Comparison of ENCODE assay signal across 21 cellular contexts in the genomic region with DNA sequence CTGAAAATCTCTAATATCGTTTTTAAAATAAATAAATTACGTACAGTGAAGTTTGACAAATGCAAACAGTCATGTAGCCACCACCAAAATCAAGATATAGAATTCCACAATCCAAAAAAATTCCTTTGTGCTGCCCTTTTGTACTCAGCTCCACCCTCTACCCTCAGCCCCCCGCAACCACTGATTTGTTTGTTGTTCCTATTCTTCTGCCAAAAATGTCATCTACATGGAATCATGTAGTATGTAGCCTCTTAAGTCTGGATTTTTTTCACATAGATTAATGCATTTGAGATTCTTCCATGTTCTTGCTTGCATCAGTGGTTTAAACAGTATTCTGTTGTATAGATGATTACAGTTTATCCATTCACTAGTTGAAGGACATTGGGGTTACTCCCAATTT. TPM values are rescaled to one million over a fixed set of nuclear protein-coding genes. Genes with fewer than 3 reads are reported as not detected.
A peak's percentile ranks its signal among the peaks of the same experiment; 100 is the strongest.
DNase-seq lines count a peak whose midpoint lies in the region; ATAC-seq and TF ChIP-seq lines count a peak whose summit lies in the region.
"Had no signal": no experiment of that assay in that cellular context is flagged by ENCODE, and none has a peak within 500 bp of the region (broad histone marks: within the 10 kb centered on the region; RNA-seq: fewer than 3 reads in every experiment).

No MANE protein-coding gene starts in this region.

- no peaks in the 10 kb centered on the region for H3K36me3 Mint-ChIP-seq in CD8-positive, alpha-beta T cell

- H3K4me1 Mint-ChIP-seq in CD8-positive, alpha-beta T cell (ENCODE audit: low read depth), result no peaks in the 10 kb centered on the region

- POLR2A ChIA-PET in CD8-positive, alpha-beta T cell (lab: Charles Lee), result no interaction called here

- ATAC-seq in right lobe of liver (peak; percentile 68 to 84 (median 76)), HG03342 (IDR thresholded peaks at IDR 0.05; ENCODE audit: unreplicated experiment) (no peak)
- ATAC-seq in CD8-positive, alpha-beta T cell, result no peak
- ATAC-seq: K562, PC-3 had no signal

- no peaks in the 10 kb centered on the region for H3K27me3 Mint-ChIP-seq in CD8-positive, alpha-beta T cell (ENCODE audit: low read depth)

- DNase-seq in HCEC 1CT, result peak; percentile 17
- DNase-seq in NCI-H69 (lab: John Stamatoyannopoulos, UW), result peak; percentile 26
- peak; percentile 62 for DNase-seq in esophagus muscularis mucosa (ENCODE audit: extremely low spot score)
- DNase-seq in right lobe of liver, result peak in 2 of 3 donors; percentile 62 to 79
- DNase-seq in CD8-positive, alpha-beta T cell, result no peak
- DNase-seq in NCI-H1436 (lab: John Stamatoyannopoulos, UW), result no peak
- DNase-seq in NCI-H510A (lab: John Stamatoyannopoulos, UW), result no peak
- DNase-seq: BE2C, Calu3, DMS79 treated with DMSO at 0.1 percent for 48 hours, GF-D8, Kasumi-1, MV-4-11, NCI-H1105, NCI-H2029, NCI-H446 treated with DMSO at 0.1 percent for 48 hours, PC-3, SK-N-SH had no signal

- H3K9me3 ChIP-seq in esophagus muscularis mucosa (no peaks in the 10 kb centered on the region), right lobe of liver (no peaks in the 10 kb centered on the region)
- no peaks in the 10 kb centered on the region for H3K9me3 ChIP-seq in CD8-positive, alpha-beta T cell (ENCODE audit: low read length)
- H3K9me3 ChIP-seq: BE2C, SK-N-SH had no signal

- H3K4me3 ChIP-seq in esophagus muscularis mucosa, result no peak overlapping the region
- peak overlapping the region in 1 of 3 donors; percentile 13 for H3K4me3 ChIP-seq in right lobe of liver
- no peak overlapping the region for H3K4me3 ChIP-seq in CD8-positive, alpha-beta T cell (ENCODE audit: low read depth, low read length)
- H3K4me3 ChIP-seq: K562 had no signal

- H3K4me3 Mint-ChIP-seq in CD8-positive, alpha-beta T cell, result no peak overlapping the region
- H3K4me3 Mint-ChIP-seq: CD14-positive monocyte had no signal

- no peaks in the 10 kb centered on the region for H3K9me3 Mint-ChIP-seq in CD8-positive, alpha-beta T cell

- intact Hi-C loops in esophagus muscularis mucosa (cut with DNase I), result no loop called here
- intact Hi-C loops in right lobe of liver (cut with DNase I), result no loop called here
- intact Hi-C loops in CD8-positive, alpha-beta T cell (cut with DNase I, micrococcal nuclease), result no loop called here

- TF ChIP-seq CTCF in esophagus muscularis mucosa (IDR thresholded peaks at IDR 0.05) (no peak), right lobe of liver (IDR thresholded peaks at IDR 0.05) (no peak)
- TF ChIP-seq CTCF in CD8-positive, alpha-beta T cell (IDR thresholded peaks at IDR 0.05), result no peak

- 81% methylated on average over 3 of the region's 3 CpGs for WGBS in esophagus muscularis mucosa
- WGBS in right lobe of liver (ENCODE audit: insufficient coverage, low coverage, low lambda C conversion rate, missing lambda C conversion rate), result 38% methylated on average over 3 of the region's 3 CpGs

- H3K4me1 ChIP-seq in esophagus muscularis mucosa (no peaks in the 10 kb centered on the region), right lobe of liver (peaks cover 0 to 58% (median 21%) of the 10 kb centered on the region in 4 donors)
- H3K4me1 ChIP-seq in CD8-positive, alpha-beta T cell (ENCODE audit: insufficient read depth, low read length), result no peaks in the 10 kb centered on the region
- H3K4me1 ChIP-seq: BE2C had no signal

- H3K36me3 ChIP-seq in esophagus muscularis mucosa, result no peaks in the 10 kb centered on the region
- no peaks in the 10 kb centered on the region for H3K36me3 ChIP-seq in right lobe of liver
- H3K36me3 ChIP-seq in CD8-positive, alpha-beta T cell (ENCODE audit: insufficient read depth, low read length), result no peaks in the 10 kb centered on the region
- H3K36me3 ChIP-seq: BE2C had no signal

- CTCF ChIA-PET in CD8-positive, alpha-beta T cell (lab: Charles Lee), result no interaction called here

- no peak for TF ChIP-seq POLR2A in esophagus muscularis mucosa (IDR thresholded peaks at IDR 0.05; ENCODE audit: low read depth)
- no peak for TF ChIP-seq POLR2A in right lobe of liver (IDR thresholded peaks at IDR 0.05)

- no peaks in the 10 kb centered on the region for H3K27me3 ChIP-seq in esophagus muscularis mucosa
- H3K27me3 ChIP-seq in right lobe of liver, result no peaks in the 10 kb centered on the region
- no peaks in the 10 kb centered on the region for H3K27me3 ChIP-seq in CD8-positive, alpha-beta T cell (ENCODE audit: insufficient read depth, low read length)
- H3K27me3 ChIP-seq: BE2C had no signal

- no peak for TF ChIP-seq EP300 in esophagus muscularis mucosa (IDR thresholded peaks at IDR 0.05)

- no peak overlapping the region for H3K27ac Mint-ChIP-seq in CD8-positive, alpha-beta T cell
- H3K27ac Mint-ChIP-seq: CD14-positive monocyte had no signal

- no peak overlapping the region for H3K27ac ChIP-seq in esophagus muscularis mucosa (replicated peaks in 1 of 4)
- peak overlapping the region in 2 of 3 donors; percentile 54 to 63 for H3K27ac ChIP-seq in right lobe of liver
- H3K27ac ChIP-seq in CD8-positive, alpha-beta T cell (ENCODE audit: low read depth, low read length), result no peak overlapping the region

RNA-seq across cellular contexts. Expression of a gene that starts 8.5 kb away (rescaled TPM):
- total RNA-seq in esophagus muscularis mucosa, result 10 to 100 TPM; 23.4 to 43.2 (median 30.1) TPM
- 10 to 100 TPM; 17.0 to 68.0 (median 34.0) TPM for total RNA-seq in right lobe of liver
- 10 to 100 TPM; 50.4 to 60.3 TPM for total RNA-seq in CD8-positive, alpha-beta T cell

RNA-seq across cellular contexts. Expression of a gene that starts 32.0 kb away (rescaled TPM):
- total RNA-seq in esophagus muscularis mucosa (10 to 100 TPM in 1 of 4 donors, 1 to 10 TPM in 3; 4.6 to 10.1 (median 7.1) TPM), right lobe of liver (10 to 100 TPM; 22.5 to 52.0 (median 39.6) TPM)
- total RNA-seq in CD8-positive, alpha-beta T cell, result 10 to 100 TPM; 30.4 to 30.5 TPM

Comparison
In these comparisons a context has a peak if more than half of its experiments do, and no peak if none do; other contexts are left out.
1. DNase-seq: peak in HCEC 1CT (single experiment), NCI-H69 (single experiment), esophagus muscularis mucosa (single experiment) and right lobe of liver (2 of 3); none in CD8-positive, alpha-beta T cell (0 of 7), NCI-H1436 (single experiment) and NCI-H510A (single experiment).
2. H3K27ac ChIP-seq: peak in right lobe of liver (2 of 3); none in esophagus muscularis mucosa (0 of 4) and CD8-positive, alpha-beta T cell (single experiment).
3. ATAC-seq: peak in right lobe of liver (4 of 4); none in CD8-positive, alpha-beta T cell (single experiment) and HG03342 (single experiment).